Comparison of ENCODE assay signal across 15 cellular contexts in genomic region chr10:124232686-124233545, GRCh38.
"Had no signal": no experiment of that assay in that cellular context is flagged by ENCODE, and none has a peak within 500 bp of the region (broad histone marks: within the 10 kb centered on the region; RNA-seq: fewer than 3 reads in every experiment).

No MANE protein-coding gene starts in this region.

- DNase-seq: amniotic stem cell; caudate nucleus; colonic mucosa; effector CD4-positive, alpha-beta T cell; foreskin fibroblast; mucosa of descending colon; stimulated activated CD4-positive, alpha-beta T cell treated with anti-CD3 and anti-CD28 coated beads, Interleukin-4, amount 100 ng/mL, for 4 hours; stimulated activated CD8-positive, alpha-beta memory T cell treated with anti-CD3 and anti-CD28 coated beads, Interleukin-4, amount 100 ng/mL, for 48 hours; stimulated activated naive CD8-positive, alpha-beta T cell treated with anti-CD3 and anti-CD28 coated beads, Interleukin-15, Interleukin-2, amounts not matched to agents 100 U/mL and 50 U/mL, for 24 hours; T-helper 9 cell had no signal

- H3K4me1 Mint-ChIP-seq: activated naive CD4-positive, alpha-beta T cell treated with anti-CD3 and anti-CD28 coated beads, Interleukin-2, amount 50 U/mL, for 24 hours had no signal

- H3K4me3 ChIP-seq: colonic mucosa, mucosa of descending colon, skin epidermis had no signal

- H3K27ac Mint-ChIP-seq: activated naive CD4-positive, alpha-beta T cell treated with anti-CD3 and anti-CD28 coated beads, Interleukin-2, amount 50 U/mL, for 24 hours; type B pancreatic cell had no signal

- H3K36me3 ChIP-seq: colonic mucosa had no signal

- H3K27me3 Mint-ChIP-seq: activated naive CD4-positive, alpha-beta T cell treated with anti-CD3 and anti-CD28 coated beads, Interleukin-2, amount 50 U/mL, for 24 hours had no signal

- H3K27ac ChIP-seq: colonic mucosa, parathyroid adenoma, skin epidermis had no signal

- H3K9me3 ChIP-seq: colonic mucosa had no signal

- H3K36me3 Mint-ChIP-seq: activated naive CD4-positive, alpha-beta T cell treated with anti-CD3 and anti-CD28 coated beads, Interleukin-2, amount 50 U/mL, for 24 hours had no signal

- ATAC-seq: mucosa of descending colon; stimulated activated naive CD8-positive, alpha-beta T cell treated with anti-CD3 and anti-CD28 coated beads, Interleukin-15, Interleukin-2, amounts not matched to agents 100 U/mL and 50 U/mL, for 24 hours had no signal

- H3K4me3 Mint-ChIP-seq: activated naive CD4-positive, alpha-beta T cell treated with anti-CD3 and anti-CD28 coated beads, Interleukin-2, amount 50 U/mL, for 24 hours; naive thymus-derived CD4-positive, alpha-beta T cell; type B pancreatic cell had no signal

- H3K9me3 Mint-ChIP-seq: activated naive CD4-positive, alpha-beta T cell treated with anti-CD3 and anti-CD28 coated beads, Interleukin-2, amount 50 U/mL, for 24 hours; type B pancreatic cell had no signal

- H3K27me3 ChIP-seq: colonic mucosa had no signal

- H3K4me1 ChIP-seq: colonic mucosa, parathyroid adenoma had no signal
